In genomic region chr11:125141686-125142535, GRCh38 we compare ENCODE assay signal across 8 cellular contexts. TPM values are rescaled to one million over a fixed set of nuclear protein-coding genes. Genes with fewer than 3 reads are reported as not detected.
DNase-seq lines count a peak whose midpoint lies in the region; ATAC-seq, FAIRE-seq and TF ChIP-seq lines count a peak whose summit lies in the region.

No MANE protein-coding gene starts in this region.

- peaks cover 2% of the 10 kb centered on the region for H3K27me3 Mint-ChIP-seq in brain

- H3K9ac ChIP-seq in keratinocyte (ENCODE audit: control insufficient read depth, extremely low read depth, insufficient read depth, low read length), result no peak overlapping the region

- no peaks in the 10 kb centered on the region for H3K36me3 ChIP-seq in keratinocyte (ENCODE audit: control insufficient read depth in 2 of 2, extremely low read depth in 1 of 2, insufficient read depth in 2 of 2, low read length in 2 of 2)

- H4K20me1 ChIP-seq in keratinocyte (ENCODE audit: control insufficient read depth, extremely low read depth, insufficient read depth, low read length), result no peaks in the 10 kb centered on the region

- H3K27ac Mint-ChIP-seq in brain, result peak overlapping the region; percentile 43 to 88 (median 55)

- no peaks in the 10 kb centered on the region for H3K36me3 Mint-ChIP-seq in brain

- 27% methylated on average over 12 of the region's 18 CpGs for WGBS in A549 (ENCODE audit: missing lambda C conversion rate)

- H3K4me2 ChIP-seq in A549 (0 out of 3 replicates have a peak overlapping the region, but pooled peaks have one; percentile 15), keratinocyte (ENCODE audit: control insufficient read depth, extremely low read depth, insufficient read depth, low read depth, low read length) (no peak overlapping the region)

- H3K9me3 ChIP-seq in A549 (no peaks in the 10 kb centered on the region), keratinocyte (ENCODE audit: control insufficient read depth, low read depth, low read length) (no peaks in the 10 kb centered on the region)

- peak; percentile 70 for TF ChIP-seq CTCF in A549 (IDR thresholded peaks at IDR 0.05)
- peak; percentile 95 to 98 for TF ChIP-seq CTCF in brain (conservative IDR thresholded peaks at IDR 0.05)
- TF ChIP-seq CTCF in keratinocyte (optimal IDR thresholded peaks at IDR 0.05 in 1 of 3, IDR thresholded peaks at IDR 0.05 in 1 of 3, conservative IDR thresholded peaks at IDR 0.05 in 1 of 3; ENCODE audit: extremely low read depth in 1 of 3, insufficient read depth in 2 of 3, low read length in 3 of 3), result peak; percentile 93 to 97 (median 95)

- FAIRE-seq in A549 (lab: Jason Lieb, UNC) (no peak), keratinocyte (lab: Jason Lieb, UNC) (no peak)

- H3K4me1 Mint-ChIP-seq in brain, result peaks cover 60% of the 10 kb centered on the region

- H3K9me1 ChIP-seq in keratinocyte (ENCODE audit: control insufficient read depth, extremely low read depth, insufficient read depth, low read length), result no peaks in the 10 kb centered on the region

- TF ChIP-seq POLR2A in A549 (IDR thresholded peaks at IDR 0.05; ENCODE audit: low read length), result no peak

- no peak for TF ChIP-seq EP300 in A549 (IDR thresholded peaks at IDR 0.05)

- H3K27me3 ChIP-seq in keratinocyte (ENCODE audit: control insufficient read depth, extremely low read depth, insufficient read depth, low read length), result peaks cover 7% of the 10 kb centered on the region

- H3K79me2 ChIP-seq in keratinocyte (ENCODE audit: control insufficient read depth, insufficient read depth, low read length), result no peaks in the 10 kb centered on the region

- H3K4me3 ChIP-seq in A549, result no peak overlapping the region
- H3K4me3 ChIP-seq in keratinocyte (ENCODE audit: control insufficient read depth in 2 of 3, extremely low read depth in 1 of 3, insufficient read depth in 2 of 3, low read depth in 1 of 3, low read length in 3 of 3), result no peak overlapping the region

- DNase-seq in A549 (ENCODE audit: low read depth in 1 of 2, low spot score in 1 of 2) (peak in 1 of 2 experiments; percentile 19), HK-2 (ENCODE audit: unreplicated experiment) (peak; percentile 46), T-helper 22 cell (ENCODE audit: low read depth) (peak; percentile 13), keratinocyte (ENCODE audit: low read depth, low spot score) (no peak)
- peak; percentile 11 to 47 (median 37) for DNase-seq in stimulated activated CD4-positive, alpha-beta T cell treated with anti-CD3 and anti-CD28 coated beads, TNF-alpha, amount 100 ng/mL, for 24 hours (ENCODE audit: low read depth in 3 of 3)

- no peaks in the 10 kb centered on the region for H3K4me1 ChIP-seq in A549
- no peaks in the 10 kb centered on the region for H3K4me1 ChIP-seq in keratinocyte (ENCODE audit: control insufficient read depth, extremely low read depth, insufficient read depth, low read length)

- CTCF ChIA-PET in A549 (lab: Yijun Ruan, JAX), result interaction anchor here (0.6 to 4.0 kb wide), 27 partner anchors 12 to 454 kb away, joined by 3 to 26 read pairs (median 4); partner anchors contain the start of gene PKNOX2

- peaks cover 0 to 3% (median 0%) of the 10 kb centered on the region in 5 experiments for H3K9me3 Mint-ChIP-seq in brain

- peak; percentile 83 to 96; a peak in 5 of 6 replicates for ATAC-seq in A549
- ATAC-seq in GM18519 (IDR thresholded peaks at IDR 0.05; ENCODE audit: low FRiP score, unreplicated experiment), result peak; percentile 64
- ATAC-seq in GM18520 (IDR thresholded peaks at IDR 0.05; ENCODE audit: unreplicated experiment), result no peak

- dilution Hi-C loops in keratinocyte (cut with MboI; ENCODE audit: extremely low pct_ligation_motif_present, low sequenced_read_pairs), result no loop called here

- H2AFZ ChIP-seq in keratinocyte (ENCODE audit: control insufficient read depth, low read length), result no peak overlapping the region

- TF ChIP-seq RAD21 in A549 (conservative IDR thresholded peaks at IDR 0.05 in 1 of 2, IDR thresholded peaks at IDR 0.05 in 1 of 2), result peak; percentile 60 to 64

- peak overlapping the region; percentile 11 to 56 (median 41) for H3K4me3 Mint-ChIP-seq in brain

- POLR2A ChIA-PET in A549 (lab: Yijun Ruan, JAX), result no interaction called here

- H3K27ac ChIP-seq in A549, result no peak overlapping the region
- H3K27ac ChIP-seq in keratinocyte (ENCODE audit: control insufficient read depth, insufficient read depth, low read length), result no peak overlapping the region

TF ChIP-seq in A549, 52 proteins besides CTCF, POLR2A, EP300 and RAD21:
- TF ChIP-seq RFX5 (IDR thresholded peaks at IDR 0.05), result no peak
- no peak for TF ChIP-seq NPAS2 (CRISPR knock-in tag; IDR thresholded peaks at IDR 0.05; ENCODE audit: borderline replicate concordance)
- no peak for TF ChIP-seq CBX2 (IDR thresholded peaks at IDR 0.05; ENCODE audit: borderline replicate concordance, low read depth)
- peak; percentile 62 for TF ChIP-seq SMC3 (IDR thresholded peaks at IDR 0.05)

RNA-seq across cellular contexts. Expression of gene PKNOX2, which starts 22.6 kb away (rescaled TPM):
- polyA plus RNA-seq in A549 (2011; rRNA removed) (not detected in 2 replicates), A549 (2017; fragmentation: RNase III; extraction: RNeasy Plus Mini Kit Qiagen cat#74134 plus additional on column Dnase treatment) (not detected in 3 replicates), brain (ENCODE audit: insufficient read depth, low read depth, low replicate concordance) (6.4 TPM), keratinocyte (0.03 to 0.05 TPM (median 0.03 TPM) in 3 replicates)
- polyA plus RNA-seq in A549 (2012; cell fraction: cytosol; rRNA removed), result not detected in 2 replicates
- polyA plus RNA-seq in A549 (2012; cell fraction: nucleus; rRNA removed), result not detected in 2 replicates
- polyA minus RNA-seq in A549 (2011; rRNA and poly(A)+ RNA removed), result not detected in 2 replicates
- 0.06 TPM for polyA plus RNA-seq in keratinocyte (2011; ENCODE audit: low read depth)
- 0.01 and 0.06 TPM in 2 replicates for polyA plus RNA-seq in keratinocyte (2011; cell fraction: cytosol; rRNA removed)
- polyA plus RNA-seq in keratinocyte (2011; cell fraction: nucleus; rRNA removed), result 0.04 TPM in 2 replicates
- polyA plus RNA-seq in keratinocyte (2012; ENCODE audit: low replicate concordance), result 0.03 and 0.32 TPM in 2 replicates
- 0.07 TPM in 1 of 3 replicates, not detected in the others for polyA minus RNA-seq in keratinocyte
- not detected for polyA minus RNA-seq in keratinocyte (2011; cell fraction: cytosol; rRNA and poly(A)+ RNA removed)
- polyA minus RNA-seq in keratinocyte (2011; cell fraction: nucleus; rRNA and poly(A)+ RNA removed), result not detected in 2 replicates

RNA-seq across cellular contexts. Expression of gene TMEM218, which starts 30.5 kb away (rescaled TPM):
- polyA plus RNA-seq in A549 (2011; rRNA removed) (31.3 and 34.6 TPM in 2 replicates), A549 (2017; fragmentation: RNase III; extraction: RNeasy Plus Mini Kit Qiagen cat#74134 plus additional on column Dnase treatment) (27.5 to 31.4 TPM (median 29.1 TPM) in 3 replicates), brain (ENCODE audit: insufficient read depth, low read depth, low replicate concordance) (24.8 TPM), keratinocyte (21.0 to 35.9 TPM (median 34.2 TPM) in 3 replicates)
- polyA plus RNA-seq in A549 (2012; cell fraction: cytosol; rRNA removed), result 22.6 and 26.0 TPM in 2 replicates
- 17.9 and 30.3 TPM in 2 replicates for polyA plus RNA-seq in A549 (2012; cell fraction: nucleus; rRNA removed)
- 10.5 and 12.5 TPM in 2 replicates for polyA minus RNA-seq in A549 (2011; rRNA and poly(A)+ RNA removed)
- polyA plus RNA-seq in keratinocyte (2011; ENCODE audit: low read depth), result 2.5 TPM
- polyA plus RNA-seq in keratinocyte (2011; cell fraction: cytosol; rRNA removed), result 25.2 and 37.1 TPM in 2 replicates
- polyA plus RNA-seq in keratinocyte (2011; cell fraction: nucleus; rRNA removed), result 33.4 and 33.7 TPM in 2 replicates
- 16.1 and 19.3 TPM in 2 replicates for polyA plus RNA-seq in keratinocyte (2012; ENCODE audit: low replicate concordance)
- polyA minus RNA-seq in keratinocyte, result 8.3 to 15.7 TPM (median 8.7 TPM) in 3 replicates
- 6.7 TPM for polyA minus RNA-seq in keratinocyte (2011; cell fraction: cytosol; rRNA and poly(A)+ RNA removed)
- 6.2 and 8.6 TPM in 2 replicates for polyA minus RNA-seq in keratinocyte (2011; cell fraction: nucleus; rRNA and poly(A)+ RNA removed)
